1 cellular context compared by ENCODE assay signal in genomic region chr22:25053153-25053805, GRCh38.
TF ChIP-seq lines count a peak whose summit lies in the region.

No MANE protein-coding gene starts in this region.

TF ChIP-seq in GM23338, 12 proteins besides CTCF, POLR2A, EP300 and RAD21 (continued from another document):
- TF ChIP-seq, protein P1, sequence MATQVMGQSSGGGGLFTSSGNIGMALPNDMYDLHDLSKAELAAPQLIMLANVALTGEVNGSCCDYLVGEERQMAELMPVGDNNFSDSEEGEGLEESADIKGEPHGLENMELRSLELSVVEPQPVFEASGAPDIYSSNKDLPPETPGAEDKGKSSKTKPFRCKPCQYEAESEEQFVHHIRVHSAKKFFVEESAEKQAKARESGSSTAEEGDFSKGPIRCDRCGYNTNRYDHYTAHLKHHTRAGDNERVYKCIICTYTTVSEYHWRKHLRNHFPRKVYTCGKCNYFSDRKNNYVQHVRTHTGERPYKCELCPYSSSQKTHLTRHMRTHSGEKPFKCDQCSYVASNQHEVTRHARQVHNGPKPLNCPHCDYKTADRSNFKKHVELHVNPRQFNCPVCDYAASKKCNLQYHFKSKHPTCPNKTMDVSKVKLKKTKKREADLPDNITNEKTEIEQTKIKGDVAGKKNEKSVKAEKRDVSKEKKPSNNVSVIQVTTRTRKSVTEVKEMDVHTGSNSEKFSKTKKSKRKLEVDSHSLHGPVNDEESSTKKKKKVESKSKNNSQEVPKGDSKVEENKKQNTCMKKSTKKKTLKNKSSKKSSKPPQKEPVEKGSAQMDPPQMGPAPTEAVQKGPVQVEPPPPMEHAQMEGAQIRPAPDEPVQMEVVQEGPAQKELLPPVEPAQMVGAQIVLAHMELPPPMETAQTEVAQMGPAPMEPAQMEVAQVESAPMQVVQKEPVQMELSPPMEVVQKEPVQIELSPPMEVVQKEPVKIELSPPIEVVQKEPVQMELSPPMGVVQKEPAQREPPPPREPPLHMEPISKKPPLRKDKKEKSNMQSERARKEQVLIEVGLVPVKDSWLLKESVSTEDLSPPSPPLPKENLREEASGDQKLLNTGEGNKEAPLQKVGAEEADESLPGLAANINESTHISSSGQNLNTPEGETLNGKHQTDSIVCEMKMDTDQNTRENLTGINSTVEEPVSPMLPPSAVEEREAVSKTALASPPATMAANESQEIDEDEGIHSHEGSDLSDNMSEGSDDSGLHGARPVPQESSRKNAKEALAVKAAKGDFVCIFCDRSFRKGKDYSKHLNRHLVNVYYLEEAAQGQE (IDR thresholded peaks at IDR 0.05; ENCODE audit: unreplicated experiment): no peak
- TF ChIP-seq, protein P2, sequence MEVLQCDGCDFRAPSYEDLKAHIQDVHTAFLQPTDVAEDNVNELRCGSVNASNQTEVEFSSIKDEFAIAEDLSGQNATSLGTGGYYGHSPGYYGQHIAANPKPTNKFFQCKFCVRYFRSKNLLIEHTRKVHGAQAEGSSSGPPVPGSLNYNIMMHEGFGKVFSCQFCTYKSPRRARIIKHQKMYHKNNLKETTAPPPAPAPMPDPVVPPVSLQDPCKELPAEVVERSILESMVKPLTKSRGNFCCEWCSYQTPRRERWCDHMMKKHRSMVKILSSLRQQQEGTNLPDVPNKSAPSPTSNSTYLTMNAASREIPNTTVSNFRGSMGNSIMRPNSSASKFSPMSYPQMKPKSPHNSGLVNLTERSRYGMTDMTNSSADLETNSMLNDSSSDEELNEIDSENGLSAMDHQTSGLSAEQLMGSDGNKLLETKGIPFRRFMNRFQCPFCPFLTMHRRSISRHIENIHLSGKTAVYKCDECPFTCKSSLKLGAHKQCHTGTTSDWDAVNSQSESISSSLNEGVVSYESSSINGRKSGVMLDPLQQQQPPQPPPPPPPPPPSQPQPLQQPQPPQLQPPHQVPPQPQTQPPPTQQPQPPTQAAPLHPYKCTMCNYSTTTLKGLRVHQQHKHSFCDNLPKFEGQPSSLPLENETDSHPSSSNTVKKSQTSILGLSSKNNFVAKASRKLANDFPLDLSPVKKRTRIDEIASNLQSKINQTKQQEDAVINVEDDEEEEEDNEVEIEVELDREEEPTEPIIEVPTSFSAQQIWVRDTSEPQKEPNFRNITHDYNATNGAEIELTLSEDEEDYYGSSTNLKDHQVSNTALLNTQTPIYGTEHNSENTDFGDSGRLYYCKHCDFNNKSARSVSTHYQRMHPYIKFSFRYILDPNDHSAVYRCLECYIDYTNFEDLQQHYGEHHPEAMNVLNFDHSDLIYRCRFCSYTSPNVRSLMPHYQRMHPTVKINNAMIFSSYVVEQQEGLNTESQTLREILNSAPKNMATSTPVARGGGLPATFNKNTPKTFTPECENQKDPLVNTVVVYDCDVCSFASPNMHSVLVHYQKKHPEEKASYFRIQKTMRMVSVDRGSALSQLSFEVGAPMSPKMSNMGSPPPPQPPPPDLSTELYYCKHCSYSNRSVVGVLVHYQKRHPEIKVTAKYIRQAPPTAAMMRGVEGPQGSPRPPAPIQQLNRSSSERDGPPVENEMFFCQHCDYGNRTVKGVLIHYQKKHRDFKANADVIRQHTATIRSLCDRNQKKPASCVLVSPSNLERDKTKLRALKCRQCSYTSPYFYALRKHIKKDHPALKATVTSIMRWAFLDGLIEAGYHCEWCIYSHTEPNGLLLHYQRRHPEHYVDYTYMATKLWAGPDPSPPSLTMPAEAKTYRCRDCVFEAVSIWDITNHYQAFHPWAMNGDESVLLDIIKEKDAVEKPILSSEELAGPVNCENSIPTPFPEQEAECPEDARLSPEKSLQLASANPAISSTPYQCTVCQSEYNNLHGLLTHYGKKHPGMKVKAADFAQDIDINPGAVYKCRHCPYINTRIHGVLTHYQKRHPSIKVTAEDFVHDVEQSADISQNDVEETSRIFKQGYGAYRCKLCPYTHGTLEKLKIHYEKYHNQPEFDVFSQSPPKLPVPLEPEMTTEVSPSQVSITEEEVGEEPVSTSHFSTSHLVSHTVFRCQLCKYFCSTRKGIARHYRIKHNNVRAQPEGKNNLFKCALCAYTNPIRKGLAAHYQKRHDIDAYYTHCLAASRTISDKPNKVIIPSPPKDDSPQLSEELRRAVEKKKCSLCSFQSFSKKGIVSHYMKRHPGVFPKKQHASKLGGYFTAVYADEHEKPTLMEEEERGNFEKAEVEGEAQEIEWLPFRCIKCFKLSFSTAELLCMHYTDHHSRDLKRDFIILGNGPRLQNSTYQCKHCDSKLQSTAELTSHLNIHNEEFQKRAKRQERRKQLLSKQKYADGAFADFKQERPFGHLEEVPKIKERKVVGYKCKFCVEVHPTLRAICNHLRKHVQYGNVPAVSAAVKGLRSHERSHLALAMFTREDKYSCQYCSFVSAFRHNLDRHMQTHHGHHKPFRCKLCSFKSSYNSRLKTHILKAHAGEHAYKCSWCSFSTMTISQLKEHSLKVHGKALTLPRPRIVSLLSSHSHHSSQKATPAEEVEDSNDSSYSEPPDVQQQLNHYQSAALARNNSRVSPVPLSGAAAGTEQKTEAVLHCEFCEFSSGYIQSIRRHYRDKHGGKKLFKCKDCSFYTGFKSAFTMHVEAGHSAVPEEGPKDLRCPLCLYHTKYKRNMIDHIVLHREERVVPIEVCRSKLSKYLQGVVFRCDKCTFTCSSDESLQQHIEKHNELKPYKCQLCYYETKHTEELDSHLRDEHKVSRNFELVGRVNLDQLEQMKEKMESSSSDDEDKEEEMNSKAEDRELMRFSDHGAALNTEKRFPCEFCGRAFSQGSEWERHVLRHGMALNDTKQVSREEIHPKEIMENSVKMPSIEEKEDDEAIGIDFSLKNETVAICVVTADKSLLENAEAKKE (CRISPR knock-in tag; IDR thresholded peaks at IDR 0.05): no peak
- TF ChIP-seq JUNB (IDR thresholded peaks at IDR 0.05; ENCODE audit: unreplicated experiment): no peak
- no peak for TF ChIP-seq ZNF331 (CRISPR knock-in tag; IDR thresholded peaks at IDR 0.05; ENCODE audit: low read depth)
